ENCODE assay signal across 14 cellular contexts in the genomic region with DNA sequence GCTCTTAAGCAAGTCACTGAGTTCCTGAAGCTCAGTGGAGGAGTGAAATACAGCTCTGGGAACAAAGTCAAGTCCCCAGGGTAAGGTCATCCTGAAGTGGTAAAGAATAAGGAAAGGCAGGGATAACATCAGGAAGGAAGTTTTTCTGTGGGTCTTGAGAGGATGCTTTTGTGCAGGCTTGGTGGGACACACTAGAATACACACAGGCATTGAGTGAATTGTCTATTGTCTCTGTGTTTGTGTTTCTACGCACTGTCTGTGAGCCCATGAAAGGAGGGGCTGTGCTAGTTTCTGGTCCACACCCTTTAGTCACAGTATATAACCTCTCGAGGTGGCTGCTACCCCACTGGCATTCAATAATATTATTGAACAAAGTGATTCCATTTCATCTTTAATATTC.
"Had no signal": no experiment of that assay in that cellular context is flagged by ENCODE, and none has a peak within 500 bp of the region (broad histone marks: within the 10 kb centered on the region; RNA-seq: fewer than 3 reads in every experiment).

No MANE protein-coding gene starts in this region.

- H3K4me1 ChIP-seq: psoas muscle, spleen, transverse colon had no signal

- H3K27me3 ChIP-seq: cardiac muscle cell, foreskin keratinocyte, spleen, transverse colon had no signal

- H3K36me3 Mint-ChIP-seq: activated CD4-positive, alpha-beta memory T cell treated with anti-CD3 and anti-CD28 coated beads for 36 hours; naive thymus-derived CD8-positive, alpha-beta T cell; stimulated activated memory B cell treated with anti-CD40 and anti-IgM and Interleukin-4, amounts not matched to agents 10 μg/mL and 1 μg/mL and 100 μg/mL, for 72 hours had no signal

- H3K27ac ChIP-seq: cardiac muscle cell, foreskin keratinocyte, psoas muscle, spleen, transverse colon had no signal

- H3K4me1 Mint-ChIP-seq: naive thymus-derived CD8-positive, alpha-beta T cell; stimulated activated memory B cell treated with anti-CD40 and anti-IgM and Interleukin-4, amounts not matched to agents 10 μg/mL and 1 μg/mL and 100 μg/mL, for 72 hours had no signal

- H3K4me3 ChIP-seq: cardiac muscle cell, psoas muscle, spleen, transverse colon had no signal

- DNase-seq: activated CD4-positive, alpha-beta memory T cell treated with anti-CD3 and anti-CD28 coated beads for 36 hours; activated CD4-positive, alpha-beta T cell treated with anti-CD3 and anti-CD28 coated beads for 1 hour; activated T-cell treated with anti-CD3 and anti-CD28 coated beads, Interleukin-2, amount 50 U/mL, for 72 hours; aorta; foreskin keratinocyte; naive thymus-derived CD8-positive, alpha-beta T cell; psoas muscle; spleen; stimulated activated CD4-positive, alpha-beta T cell treated with anti-CD3 and anti-CD28 coated beads, Interleukin-1b, Interleukin-23, amount 100 ng/mL, for 48 hours; SW 1271; transverse colon had no signal

- H3K9me3 ChIP-seq: transverse colon had no signal

- H3K4me3 Mint-ChIP-seq: activated CD4-positive, alpha-beta memory T cell treated with anti-CD3 and anti-CD28 coated beads for 36 hours; activated T-cell treated with anti-CD3 and anti-CD28 coated beads, Interleukin-2, amount 50 U/mL, for 72 hours; naive thymus-derived CD8-positive, alpha-beta T cell; stimulated activated memory B cell treated with anti-CD40 and anti-IgM and Interleukin-4, amounts not matched to agents 10 μg/mL and 1 μg/mL and 100 μg/mL, for 72 hours had no signal

- H3K36me3 ChIP-seq: cardiac muscle cell, spleen, transverse colon had no signal

- H3K27ac Mint-ChIP-seq: activated CD4-positive, alpha-beta memory T cell treated with anti-CD3 and anti-CD28 coated beads for 36 hours; activated T-cell treated with anti-CD3 and anti-CD28 coated beads, Interleukin-2, amount 50 U/mL, for 72 hours; naive thymus-derived CD8-positive, alpha-beta T cell; stimulated activated memory B cell treated with anti-CD40 and anti-IgM and Interleukin-4, amounts not matched to agents 10 μg/mL and 1 μg/mL and 100 μg/mL, for 72 hours had no signal

- ATAC-seq: activated T-cell treated with anti-CD3 and anti-CD28 coated beads, Interleukin-2, amount 50 U/mL, for 72 hours; foreskin keratinocyte; naive thymus-derived CD8-positive, alpha-beta T cell; psoas muscle; sciatic nerve; stimulated activated memory B cell treated with anti-CD40 and anti-IgM and Interleukin-4, amounts not matched to agents 10 μg/mL and 1 μg/mL and 100 μg/mL, for 72 hours had no signal

- H3K27me3 Mint-ChIP-seq: activated CD4-positive, alpha-beta memory T cell treated with anti-CD3 and anti-CD28 coated beads for 36 hours; stimulated activated memory B cell treated with anti-CD40 and anti-IgM and Interleukin-4, amounts not matched to agents 10 μg/mL and 1 μg/mL and 100 μg/mL, for 72 hours had no signal
